Comparison of ENCODE assay signal across 18 cellular contexts in the genomic region with DNA sequence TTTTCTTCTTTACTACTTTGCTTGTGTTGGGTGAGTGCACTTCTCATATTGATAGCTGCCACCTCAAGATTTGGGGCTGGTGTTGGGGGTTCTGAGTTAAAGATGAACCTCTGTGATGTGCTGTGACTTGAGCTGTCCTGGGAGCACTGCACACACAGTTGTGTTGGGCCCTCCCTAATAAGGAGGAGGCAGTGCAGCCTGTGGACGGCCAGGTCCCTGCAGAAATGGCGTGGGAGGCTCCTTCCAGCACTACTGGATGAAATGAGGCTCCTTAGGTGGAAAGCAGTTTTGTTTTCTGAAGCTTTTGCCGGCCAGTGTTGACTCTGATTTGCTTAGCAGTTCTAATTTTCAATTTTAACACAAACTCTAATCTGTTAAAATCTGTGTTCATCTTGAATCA. TPM values are rescaled to one million over a fixed set of nuclear protein-coding genes. Genes with fewer than 3 reads are reported as not detected.
DNase-seq lines count a peak whose midpoint lies in the region; ATAC-seq lines count a peak whose summit lies in the region.
"Had no signal": no experiment of that assay in that cellular context is flagged by ENCODE, and none has a peak within 500 bp of the region (broad histone marks: within the 10 kb centered on the region; RNA-seq: fewer than 3 reads in every experiment).

No MANE protein-coding gene starts in this region.

- H3K36me3 Mint-ChIP-seq in activated naive CD4-positive, alpha-beta T cell treated with anti-CD3 and anti-CD28 coated beads, Interleukin-2, amount 10 ng/mL, durations not matched to agents 7 days and 5 days: peaks cover 50% of the 10 kb centered on the region
- peaks cover 0 to 78% (median 20%) of the 10 kb centered on the region in 3 donors for H3K36me3 Mint-ChIP-seq in CD8-positive, alpha-beta memory T cell
- peaks cover 46% of the 10 kb centered on the region for H3K36me3 Mint-ChIP-seq in central memory CD8-positive, alpha-beta T cell (ENCODE audit: insufficient read depth)
- H3K36me3 Mint-ChIP-seq in naive thymus-derived CD4-positive, alpha-beta T cell: peaks cover 16 to 46% (median 23%) of the 10 kb centered on the region in 5 donors

- no peaks in the 10 kb centered on the region for H3K4me1 ChIP-seq in CD8-positive, alpha-beta memory T cell (ENCODE audit: insufficient read depth, low read length)
- no peaks in the 10 kb centered on the region for H3K4me1 ChIP-seq in naive thymus-derived CD4-positive, alpha-beta T cell (ENCODE audit: control insufficient read depth in 2 of 2, insufficient read depth in 2 of 2, low read length in 2 of 2)

- no peaks in the 10 kb centered on the region for H3K9me3 ChIP-seq in CD8-positive, alpha-beta memory T cell (ENCODE audit: low read length)
- no peaks in the 10 kb centered on the region for H3K9me3 ChIP-seq in naive thymus-derived CD4-positive, alpha-beta T cell (ENCODE audit: control insufficient read depth in 2 of 3, low read length in 3 of 3)

- no peaks in the 10 kb centered on the region for H3K27me3 Mint-ChIP-seq in activated naive CD4-positive, alpha-beta T cell treated with anti-CD3 and anti-CD28 coated beads, Interleukin-2, amount 10 ng/mL, durations not matched to agents 7 days and 5 days
- no peaks in the 10 kb centered on the region for H3K27me3 Mint-ChIP-seq in CD8-positive, alpha-beta memory T cell
- no peaks in the 10 kb centered on the region for H3K27me3 Mint-ChIP-seq in central memory CD8-positive, alpha-beta T cell
- no peaks in the 10 kb centered on the region for H3K27me3 Mint-ChIP-seq in naive thymus-derived CD4-positive, alpha-beta T cell
- H3K27me3 Mint-ChIP-seq: B cell had no signal

- CTCF ChIA-PET in activated naive CD4-positive, alpha-beta T cell treated with anti-CD3 and anti-CD28 coated beads, Interleukin-2, amount 10 ng/mL, durations not matched to agents 7 days and 5 days (lab: Charles Lee): no interaction called here
- CTCF ChIA-PET in CD8-positive, alpha-beta memory T cell (lab: Charles Lee): interaction anchor here (0.7 kb wide), 1 partner anchor 10 kb away, joined by 4 read pairs; no protein-coding TSS in a partner anchor
- CTCF ChIA-PET in naive thymus-derived CD4-positive, alpha-beta T cell (lab: Charles Lee): no interaction called here

- H3K36me3 ChIP-seq in CD8-positive, alpha-beta memory T cell (ENCODE audit: insufficient read depth, low read length): peaks cover 54% of the 10 kb centered on the region
- peaks cover 0 to 96% (median 29%) of the 10 kb centered on the region in 3 experiments for H3K36me3 ChIP-seq in naive thymus-derived CD4-positive, alpha-beta T cell (ENCODE audit: control insufficient read depth in 2 of 3, insufficient read depth in 3 of 3, low read length in 3 of 3)

- no peak overlapping the region for H3K27ac ChIP-seq in CD8-positive, alpha-beta memory T cell (ENCODE audit: low read depth, low read length)
- no peak overlapping the region for H3K27ac ChIP-seq in naive thymus-derived CD4-positive, alpha-beta T cell (ENCODE audit: low read depth, low read length)

- no peaks in the 10 kb centered on the region for H3K27me3 ChIP-seq in CD8-positive, alpha-beta memory T cell (ENCODE audit: insufficient read depth, low read length, poor library complexity, severe bottlenecking)
- no peaks in the 10 kb centered on the region for H3K27me3 ChIP-seq in naive thymus-derived CD4-positive, alpha-beta T cell (ENCODE audit: control insufficient read depth in 2 of 2, insufficient read depth in 2 of 2, low read length in 2 of 2)

- H3K4me3 Mint-ChIP-seq in activated naive CD4-positive, alpha-beta T cell treated with anti-CD3 and anti-CD28 coated beads, Interleukin-2, amount 10 ng/mL, durations not matched to agents 7 days and 5 days: no peak overlapping the region
- H3K4me3 Mint-ChIP-seq in CD8-positive, alpha-beta memory T cell: no peak overlapping the region
- H3K4me3 Mint-ChIP-seq in central memory CD8-positive, alpha-beta T cell: no peak overlapping the region
- H3K4me3 Mint-ChIP-seq in naive thymus-derived CD4-positive, alpha-beta T cell: no peak overlapping the region
- H3K4me3 Mint-ChIP-seq: B cell had no signal

- H3K4me3 ChIP-seq in CD8-positive, alpha-beta memory T cell (ENCODE audit: low read length): no peak overlapping the region
- no peak overlapping the region for H3K4me3 ChIP-seq in naive thymus-derived CD4-positive, alpha-beta T cell (ENCODE audit: low read length)
- H3K4me3 ChIP-seq: GM12878 had no signal

- H3K4me1 Mint-ChIP-seq in activated naive CD4-positive, alpha-beta T cell treated with anti-CD3 and anti-CD28 coated beads, Interleukin-2, amount 10 ng/mL, durations not matched to agents 7 days and 5 days: peaks cover 4% of the 10 kb centered on the region
- peaks cover 18 to 32% (median 28%) of the 10 kb centered on the region in 3 donors for H3K4me1 Mint-ChIP-seq in CD8-positive, alpha-beta memory T cell
- H3K4me1 Mint-ChIP-seq in central memory CD8-positive, alpha-beta T cell: peaks cover 36% of the 10 kb centered on the region
- H3K4me1 Mint-ChIP-seq in naive thymus-derived CD4-positive, alpha-beta T cell: peaks cover 10 to 27% (median 19%) of the 10 kb centered on the region in 7 donors
- H3K4me1 Mint-ChIP-seq: B cell had no signal

- no peak for DNase-seq in activated naive CD4-positive, alpha-beta T cell treated with anti-CD3 and anti-CD28 coated beads, Interleukin-2, amount 10 ng/mL, durations not matched to agents 7 days and 5 days
- no peak for DNase-seq in activated naive CD4-positive, alpha-beta T cell treated with Interleukin-2 at 50 U/mL for 16 hours
- no peak for DNase-seq in CD8-positive, alpha-beta memory T cell
- no peak for DNase-seq in central memory CD8-positive, alpha-beta T cell (ENCODE audit: low spot score in 2 of 2)
- no peak for DNase-seq in naive thymus-derived CD4-positive, alpha-beta T cell
- no peak for DNase-seq in cortex of kidney (lab: John Stamatoyannopoulos, UW)
- DNase-seq in H4 (ENCODE audit: low spot score): no peak
- DNase-seq: DMS53; EL; KBM-7; NCI-H1105 treated with DMSO at 0.1 percent for 48 hours; NCI-H2081 treated with DMSO at 0.1 percent for 48 hours; NCI-H748 treated with DMSO at 0.1 percent for 48 hours; NK-92 treated with Interleukin-12 subunit alpha and Interleukin-12 subunit beta, amount 100 ng/mL, for 24 hours; SHP77 treated with DMSO at 0.1 percent for 48 hours had no signal

- no peaks in the 10 kb centered on the region for H3K9me3 Mint-ChIP-seq in activated naive CD4-positive, alpha-beta T cell treated with anti-CD3 and anti-CD28 coated beads, Interleukin-2, amount 10 ng/mL, durations not matched to agents 7 days and 5 days
- H3K9me3 Mint-ChIP-seq in CD8-positive, alpha-beta memory T cell: no peaks in the 10 kb centered on the region
- no peaks in the 10 kb centered on the region for H3K9me3 Mint-ChIP-seq in central memory CD8-positive, alpha-beta T cell
- no peaks in the 10 kb centered on the region for H3K9me3 Mint-ChIP-seq in naive thymus-derived CD4-positive, alpha-beta T cell

- peak overlapping the region; percentile 17 for H3K27ac Mint-ChIP-seq in activated naive CD4-positive, alpha-beta T cell treated with anti-CD3 and anti-CD28 coated beads, Interleukin-2, amount 10 ng/mL, durations not matched to agents 7 days and 5 days
- peak overlapping the region in 6 of 8 donors; percentile 14 to 63 (median 45) for H3K27ac Mint-ChIP-seq in CD8-positive, alpha-beta memory T cell
- peak overlapping the region; percentile 69 for H3K27ac Mint-ChIP-seq in central memory CD8-positive, alpha-beta T cell (ENCODE audit: low read depth)
- H3K27ac Mint-ChIP-seq in naive thymus-derived CD4-positive, alpha-beta T cell: peak overlapping the region in 7 of 9 donors; percentile 16 to 77 (median 48)
- H3K27ac Mint-ChIP-seq: B cell had no signal

- intact Hi-C loops in naive thymus-derived CD4-positive, alpha-beta T cell (cut with micrococcal nuclease): no loop called here

- POLR2A ChIA-PET in CD8-positive, alpha-beta memory T cell (lab: Charles Lee): interaction anchor here (0.6 kb wide), 1 partner anchor 51 kb away, joined by 3 read pairs; the partner anchor contains the start of gene IDI1
- POLR2A ChIA-PET in naive thymus-derived CD4-positive, alpha-beta T cell (lab: Charles Lee): no interaction called here

- no peak for ATAC-seq in central memory CD8-positive, alpha-beta T cell (replicated peaks; ENCODE audit: extremely low read depth, poor library complexity, severe bottlenecking)
- no peak for ATAC-seq in naive thymus-derived CD4-positive, alpha-beta T cell
- ATAC-seq in esophagus mucosa: no peak
- ATAC-seq: GM12878 had no signal

RNA-seq across cellular contexts. Expression of gene WDR37, which starts 44.0 kb away (rescaled TPM):
- 10 to 100 TPM; 14.5 to 15.8 TPM for total RNA-seq in CD8-positive, alpha-beta memory T cell
- polyA plus RNA-seq in CD8-positive, alpha-beta memory T cell: 21.7 TPM
- total RNA-seq in naive thymus-derived CD4-positive, alpha-beta T cell: 10 to 100 TPM; 30.3 to 52.6 (median 43.4) TPM
- 10 to 100 TPM; 16.9 to 28.1 TPM for polyA plus RNA-seq in naive thymus-derived CD4-positive, alpha-beta T cell
- total RNA-seq in esophagus mucosa: 12.9 TPM
- 3.2 and 6.2 TPM in 2 replicates for total RNA-seq in H4 (2014; rRNA removed; shearing (Covaris generic))

RNA-seq across cellular contexts. Expression of gene IDI1, which starts 51.2 kb away (rescaled TPM):
- total RNA-seq in CD8-positive, alpha-beta memory T cell: 10 to 100 TPM; 47.4 to 50.1 TPM
- 53.1 TPM for polyA plus RNA-seq in CD8-positive, alpha-beta memory T cell
- total RNA-seq in naive thymus-derived CD4-positive, alpha-beta T cell: 100 to 1,000 TPM in 2 of 5 experiments, 10 to 100 TPM in 3; 23.4 to 159 (median 44.9) TPM
- 10 to 100 TPM; 26.8 to 34.6 TPM for polyA plus RNA-seq in naive thymus-derived CD4-positive, alpha-beta T cell
- 39.9 TPM for total RNA-seq in esophagus mucosa
- total RNA-seq in H4 (2014; rRNA removed; shearing (Covaris generic)): 76.1 and 96.9 TPM in 2 replicates

Comparison
In these comparisons a context has a peak if more than half of its experiments do, and no peak if none do; other contexts are left out.
1. H3K27ac Mint-ChIP-seq: peak in every context shown above with its lines; median percentile 69 in central memory CD8-positive, alpha-beta T cell; 48 in naive thymus-derived CD4-positive, alpha-beta T cell; 45 in CD8-positive, alpha-beta memory T cell; 17 in activated naive CD4-positive, alpha-beta T cell treated with anti-CD3 and anti-CD28 coated beads, Interleukin-2, amount 10 ng/mL, durations not matched to agents 7 days and 5 days.